In genomic region chr5:31531888-31532710, GRCh38 we compare ENCODE assay signal across 8 cellular contexts. TPM values are rescaled to one million over a fixed set of nuclear protein-coding genes. Genes with fewer than 3 reads are reported as not detected.
A peak's percentile ranks its signal among the peaks of the same experiment; 100 is the strongest.
DNase-seq lines count a peak whose midpoint lies in the region; ATAC-seq and TF ChIP-seq lines count a peak whose summit lies in the region.

Gene C5orf22, plus strand, starts transcription at chr5:31532301. Its CDS starts 92 bp downstream, at chr5:31532393.
Gene DROSHA, minus strand, starts transcription at chr5:31532093. Its CDS starts 3,034 bp downstream, at chr5:31529059.

- H3K9me3 Mint-ChIP-seq in progenitor cell of endocrine pancreas (ENCODE audit: low read depth), result no peaks in the 10 kb centered on the region

- H3K27me3 Mint-ChIP-seq in progenitor cell of endocrine pancreas, result no peaks in the 10 kb centered on the region

- peaks cover 48% of the 10 kb centered on the region for H3K36me3 ChIP-seq in left ventricle myocardium inferior

- peaks cover 35% of the 10 kb centered on the region for H3K36me3 Mint-ChIP-seq in progenitor cell of endocrine pancreas (ENCODE audit: insufficient read depth)

- peak; percentile 92 for ATAC-seq in HG02870 (IDR thresholded peaks at IDR 0.05; ENCODE audit: unreplicated experiment)

- H3K27me3 ChIP-seq in left ventricle myocardium inferior (ENCODE audit: low read depth), result no peaks in the 10 kb centered on the region

- DNase-seq in GM13976 (ENCODE audit: low spot score) (peak; percentile 93), NCI-H146 treated with DMSO at 0.1 percent for 48 hours (lab: John Stamatoyannopoulos, UW; ENCODE audit: unreplicated experiment) (peak; percentile 93), amniotic stem cell (lab: John Stamatoyannopoulos, UW) (peak; percentile 97), left ventricle myocardium inferior (peak; percentile 96), progenitor cell of endocrine pancreas (ENCODE audit: low spot score, unreplicated experiment) (peak; percentile 88), ureter (ENCODE audit: low spot score) (peak; percentile 96)

- peak within 1 kb of the TSS; percentile 99 for H3K27ac Mint-ChIP-seq in progenitor cell of endocrine pancreas

- TF ChIP-seq CTCF in GM13976 (IDR thresholded peaks at IDR 0.05; ENCODE audit: borderline replicate concordance, control extremely low read depth, extremely low read depth, insufficient read depth, missing control alignments) (peak; percentile 9), left ventricle myocardium inferior (IDR thresholded peaks at IDR 0.05; ENCODE audit: borderline replicate concordance) (peak; percentile 21), progenitor cell of endocrine pancreas (IDR thresholded peaks at IDR 0.05; ENCODE audit: unreplicated experiment) (peak; percentile 13)

- peak within 1 kb of the TSS; percentile 81 for H3K4me3 ChIP-seq in left ventricle myocardium inferior

- H3K4me3 Mint-ChIP-seq in progenitor cell of endocrine pancreas (ENCODE audit: low read depth), result peak within 1 kb of the TSS; percentile 95

- no peaks in the 10 kb centered on the region for H3K9me3 ChIP-seq in left ventricle myocardium inferior (replicated peaks)

- peaks cover 40% of the 10 kb centered on the region for H3K4me1 ChIP-seq in left ventricle myocardium inferior

- intact Hi-C loops in T-helper 1 cell treated with Interleukin-12 subunit alpha and Interleukin-12 subunit beta and Interleukin-4 antibody, amounts not matched to agents 30 ng/mL and 1 ng/mL, for 36 hours (cut with micrococcal nuclease), result loop anchor here (1.0 to 5.0 kb wide), 8 partner anchors 489 to 1909 kb away; partner anchors contain the start of genes GOLPH3, MTMR12, SUB1 and ZFR
- intact Hi-C loops in left ventricle myocardium inferior (cut with micrococcal nuclease), result no loop called here

- peaks cover 30% of the 10 kb centered on the region for H3K4me1 Mint-ChIP-seq in progenitor cell of endocrine pancreas (ENCODE audit: low read depth)

- peak within 1 kb of the TSS; percentile 82 for H3K27ac ChIP-seq in left ventricle myocardium inferior (replicated peaks)

- in situ Hi-C loops in GM13976 (cut with MboI; ENCODE audit: low sequenced_read_pairs, unreplicated experiment), result no loop called here

RNA-seq across cellular contexts. Expression of gene C5orf22, which starts in this region (rescaled TPM):
- 26.2 and 28.1 TPM in 2 replicates for total RNA-seq in T-helper 1 cell treated with Interleukin-12 subunit alpha and Interleukin-12 subunit beta and Interleukin-4 antibody, amounts not matched to agents 30 ng/mL and 1 ng/mL, for 36 hours
- 25.8 TPM for total RNA-seq in left ventricle myocardium inferior
- 25.9 and 30.5 TPM in 2 replicates for total RNA-seq in progenitor cell of endocrine pancreas
- total RNA-seq in ureter, result 31.5 TPM

RNA-seq across cellular contexts. Expression of gene DROSHA, which starts in this region (rescaled TPM):
- 68.8 and 82.5 TPM in 2 replicates for total RNA-seq in T-helper 1 cell treated with Interleukin-12 subunit alpha and Interleukin-12 subunit beta and Interleukin-4 antibody, amounts not matched to agents 30 ng/mL and 1 ng/mL, for 36 hours
- total RNA-seq in left ventricle myocardium inferior (36.5 TPM), progenitor cell of endocrine pancreas (100 TPM in 2 replicates), ureter (77.7 TPM)

Comparison
In these comparisons a context has a peak if more than half of its experiments do, and no peak if none do; other contexts are left out.
1. Peak in every context shown above with its lines: DNase-seq, ATAC-seq, H3K4me3 ChIP-seq and H3K27ac ChIP-seq.